In the genomic region with DNA sequence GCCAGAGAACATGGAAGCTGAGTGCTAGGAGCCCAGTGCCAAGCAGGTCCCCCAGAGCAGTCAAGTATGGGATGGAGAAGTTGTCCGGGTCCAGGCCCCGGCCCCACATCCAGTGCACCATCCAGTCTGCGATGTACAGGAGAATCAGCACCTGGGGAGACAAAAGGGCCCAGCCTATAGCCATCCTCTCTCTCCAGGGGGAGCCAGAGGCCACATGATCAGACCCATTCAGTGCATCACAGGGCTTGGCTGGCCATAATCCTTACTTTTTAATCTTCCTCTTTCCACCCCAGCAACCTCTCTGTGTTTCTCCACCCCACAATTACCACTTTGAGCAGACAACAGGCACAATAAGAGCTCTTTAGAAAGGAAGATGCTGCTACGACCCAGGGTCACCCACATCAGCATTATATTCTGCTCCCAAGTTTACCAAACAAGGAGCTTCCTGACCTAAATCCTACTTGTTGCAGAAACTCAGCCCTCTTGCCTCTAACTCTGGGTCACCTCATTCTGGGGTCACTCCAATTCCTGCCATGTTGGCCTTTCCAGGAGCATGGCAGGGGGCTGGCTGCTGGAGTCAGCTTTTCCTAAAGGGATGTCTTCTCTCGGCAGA, we compare ENCODE assay signal across 8 cellular contexts. TPM values are rescaled to one million over a fixed set of nuclear protein-coding genes. Genes with fewer than 3 reads are reported as not detected.
A peak's percentile ranks its signal among the peaks of the same experiment; 100 is the strongest.
DNase-seq lines count a peak whose midpoint lies in the region; ATAC-seq, FAIRE-seq and TF ChIP-seq lines count a peak whose summit lies in the region.

No MANE protein-coding gene starts in this region.

- ATAC-seq in activated naive CD8-positive, alpha-beta T cell treated with anti-CD3 and anti-CD28 coated beads, Interleukin-2, amount 10 ng/mL, durations not matched to agents 7 days and 5 days (ENCODE audit: low read depth): peak; percentile 88
- ATAC-seq in heart right ventricle: peak; percentile 62 to 83 (median 76)
- no peak for ATAC-seq in GM18520 (IDR thresholded peaks at IDR 0.05; ENCODE audit: unreplicated experiment)

- intact Hi-C loops in A673 (cut with micrococcal nuclease; ENCODE audit: unreplicated experiment): loop anchor here (1.0 to 5.0 kb wide), 2 partner anchors 186 to 316 kb away; no protein-coding TSS in a partner anchor
- intact Hi-C loops in heart right ventricle (cut with DNase I): loop anchor here in 9 of 10 donors (1.0 to 10.0 kb wide), 8 partner anchors 116 to 316 kb away; no protein-coding TSS in a partner anchor

- no peaks in the 10 kb centered on the region for H3K27me3 Mint-ChIP-seq in activated naive CD8-positive, alpha-beta T cell treated with anti-CD3 and anti-CD28 coated beads, Interleukin-2, amount 10 ng/mL, durations not matched to agents 7 days and 5 days

- no peaks in the 10 kb centered on the region for H3K9me3 ChIP-seq in A673 (ENCODE audit: low read depth, low read length, poor library complexity, severe bottlenecking)
- no peaks in the 10 kb centered on the region for H3K9me3 ChIP-seq in heart right ventricle

- no peak overlapping the region for H3K27ac Mint-ChIP-seq in activated naive CD8-positive, alpha-beta T cell treated with anti-CD3 and anti-CD28 coated beads, Interleukin-2, amount 10 ng/mL, durations not matched to agents 7 days and 5 days

- no peaks in the 10 kb centered on the region for H3K9me3 Mint-ChIP-seq in activated naive CD8-positive, alpha-beta T cell treated with anti-CD3 and anti-CD28 coated beads, Interleukin-2, amount 10 ng/mL, durations not matched to agents 7 days and 5 days

- H3K27me3 ChIP-seq in A673 (replicated peaks; ENCODE audit: insufficient read depth, low read depth, low read length, poor library complexity) (no peaks in the 10 kb centered on the region), heart right ventricle (no peaks in the 10 kb centered on the region)

- WGBS in heart right ventricle, 2 donors: 57 to 58% methylated on average over 5 of the region's 5 CpGs

- peaks cover 4% of the 10 kb centered on the region for H3K36me3 Mint-ChIP-seq in activated naive CD8-positive, alpha-beta T cell treated with anti-CD3 and anti-CD28 coated beads, Interleukin-2, amount 10 ng/mL, durations not matched to agents 7 days and 5 days

- H3K4me3 Mint-ChIP-seq in activated naive CD8-positive, alpha-beta T cell treated with anti-CD3 and anti-CD28 coated beads, Interleukin-2, amount 10 ng/mL, durations not matched to agents 7 days and 5 days: no peak overlapping the region

- in situ Hi-C loops in KBM-7 (cut with MboI; ENCODE audit: low pct_unique_long_range_greater_than_20kb, low sequenced_read_pairs): loop anchor here (25.0 kb wide), 2 partner anchors 171 to 346 kb away; no protein-coding TSS in a partner anchor

- no peak overlapping the region for H3K27ac ChIP-seq in A673 (ENCODE audit: low read depth, low read length, poor library complexity, severe bottlenecking)
- H3K27ac ChIP-seq in heart right ventricle: peak overlapping the region in 2 of 10 donors; percentile 15 to 28

- CTCF ChIA-PET in A673 (lab: Charles Lee): interaction anchor here (1.0 to 2.0 kb wide), 3 partner anchors 116 to 315 kb away, joined by 4 to 47 read pairs (median 6); no protein-coding TSS in a partner anchor

- FAIRE-seq in GM12891 (lab: Jason Lieb, UNC): peak; percentile 47

- no peak overlapping the region for H3K4me3 ChIP-seq in A673 (ENCODE audit: low read depth, low read length, poor library complexity, severe bottlenecking)
- no peak overlapping the region for H3K4me3 ChIP-seq in heart right ventricle
- H3K4me3 ChIP-seq in retinal pigment epithelial cell (ENCODE audit: low read length): no peak overlapping the region

- DNase-seq in A673 (ENCODE audit: low spot score): peak; percentile 55
- DNase-seq in GM12891 (ENCODE audit: insufficient read length, low spot score): peak; percentile 60
- peak; percentile 76 for DNase-seq in KBM-7
- DNase-seq in RPMI8226: peak; percentile 72
- DNase-seq in activated naive CD8-positive, alpha-beta T cell treated with anti-CD3 and anti-CD28 coated beads, Interleukin-2, amount 10 ng/mL, durations not matched to agents 7 days and 5 days: peak; percentile 66
- DNase-seq in heart right ventricle: peak; percentile 38 to 67
- DNase-seq in retinal pigment epithelial cell (ENCODE audit: low read depth): no peak

- TF ChIP-seq POLR2A in GM12891 (IDR thresholded peaks at IDR 0.05; ENCODE audit: low read depth, low read length): no peak

- H3K4me1 Mint-ChIP-seq in activated naive CD8-positive, alpha-beta T cell treated with anti-CD3 and anti-CD28 coated beads, Interleukin-2, amount 10 ng/mL, durations not matched to agents 7 days and 5 days: peaks cover 1% of the 10 kb centered on the region

- no TSS peak for BruUV-seq in A673 (replicated peaks; lab: Mats Ljungman, UMichigan)

- POLR2A ChIA-PET in A673 (lab: Charles Lee; ENCODE audit: low non-redundant PET): no interaction called here
- POLR2A ChIA-PET in activated naive CD8-positive, alpha-beta T cell treated with anti-CD3 and anti-CD28 coated beads, Interleukin-2, amount 10 ng/mL, durations not matched to agents 7 days and 5 days (lab: Charles Lee): interaction anchor here (0.6 to 2.0 kb wide), 2 partner anchors 186 to 507 kb away, joined by 3 to 7 read pairs; no protein-coding TSS in a partner anchor

- no peaks in the 10 kb centered on the region for H3K4me1 ChIP-seq in A673 (ENCODE audit: insufficient read depth, low read length, poor library complexity, severe bottlenecking)
- peaks cover 0 to 32% (median 5%) of the 10 kb centered on the region in 9 donors for H3K4me1 ChIP-seq in heart right ventricle

- TF ChIP-seq CTCF in A673 (conservative IDR thresholded peaks at IDR 0.05; ENCODE audit: low read depth, low read length) (peak; percentile 74), heart right ventricle (IDR thresholded peaks at IDR 0.05) (peak; percentile 31 to 82 (median 79)), retinal pigment epithelial cell (conservative IDR thresholded peaks at IDR 0.05; ENCODE audit: low read depth, low read length) (peak; percentile 92)

- H3K36me3 ChIP-seq in A673 (ENCODE audit: insufficient read depth, low read length, poor library complexity, severe bottlenecking) (no peaks in the 10 kb centered on the region), heart right ventricle (peaks cover 0 to 79% (median 44%) of the 10 kb centered on the region in 9 donors)

TF ChIP-seq in GM12891, 5 proteins besides CTCF, POLR2A, EP300 and RAD21:
- TF ChIP-seq POU2F2 (IDR thresholded peaks at IDR 0.05; ENCODE audit: low read depth, low read length) (no peak), SPI1 (IDR thresholded peaks at IDR 0.05; ENCODE audit: low read depth, low read length) (no peak), POLR2AphosphoS5 (IDR thresholded peaks at IDR 0.05; ENCODE audit: low read depth, low read length) (no peak), TAF1 (IDR thresholded peaks at IDR 0.05; ENCODE audit: low read depth, low read length) (no peak), PAX5 (IDR thresholded peaks at IDR 0.05; ENCODE audit: insufficient read depth, low read length, severe bottlenecking) (no peak)

RNA-seq across cellular contexts. Expression of gene RAB29, which starts 16.4 kb away (rescaled TPM):
- 7.9 and 9.5 TPM in 2 replicates for total RNA-seq in A673 (2021)
- 5.3 TPM for polyA plus RNA-seq in GM12891 (2012; ENCODE audit: low read depth, missing spikeins)
- 10 to 100 TPM; 48.5 to 50.6 TPM for total RNA-seq in activated naive CD8-positive, alpha-beta T cell treated with anti-CD3 and anti-CD28 coated beads, Interleukin-2, amount 10 ng/mL, durations not matched to agents 7 days and 5 days
- total RNA-seq in heart right ventricle: 10 to 100 TPM in 9 of 10 donors, 1 to 10 TPM in 1; 9.1 to 23.1 (median 16.3) TPM
- polyA plus RNA-seq in heart right ventricle: 10 to 100 TPM in 1 of 2 donors, 1 to 10 TPM in 1; 5.6 to 10.4 TPM

RNA-seq across cellular contexts. Expression of gene SLC41A1, which starts 21.3 kb away (rescaled TPM):
- 16.1 and 19.5 TPM in 2 replicates for total RNA-seq in A673 (2021)
- 0.05 TPM for polyA plus RNA-seq in GM12891 (2012; ENCODE audit: low read depth, missing spikeins)
- 10 to 100 TPM; 16.8 to 19.6 TPM for total RNA-seq in activated naive CD8-positive, alpha-beta T cell treated with anti-CD3 and anti-CD28 coated beads, Interleukin-2, amount 10 ng/mL, durations not matched to agents 7 days and 5 days
- total RNA-seq in heart right ventricle: 100 to 1,000 TPM; 247 to 566 (median 322) TPM
- polyA plus RNA-seq in heart right ventricle: 100 to 1,000 TPM in 1 of 2 donors, 10 to 100 TPM in 1; 97.0 to 102 TPM

RNA-seq across cellular contexts. Expression of gene NUCKS1, which starts 41.7 kb away (rescaled TPM):
- total RNA-seq in A673 (2021): 437 and 468 TPM in 2 replicates
- 35.9 TPM for polyA plus RNA-seq in GM12891 (2012; ENCODE audit: low read depth, missing spikeins)
- total RNA-seq in activated naive CD8-positive, alpha-beta T cell treated with anti-CD3 and anti-CD28 coated beads, Interleukin-2, amount 10 ng/mL, durations not matched to agents 7 days and 5 days: 100 to 1,000 TPM; 200 to 211 TPM
- total RNA-seq in heart right ventricle: 100 to 1,000 TPM; 174 to 245 (median 211) TPM
- polyA plus RNA-seq in heart right ventricle: 100 to 1,000 TPM in 1 of 2 donors, 10 to 100 TPM in 1; 31.8 to 107 TPM

RNA-seq across cellular contexts. Expression of gene PM20D1, which starts 58.3 kb away (rescaled TPM):
- total RNA-seq in A673 (2021) (not detected in 2 replicates), heart right ventricle (1 to 10 TPM in 4 of 10 donors, under 1 TPM in 6; 0.12 to 1.9 (median 0.66) TPM)
- polyA plus RNA-seq in GM12891 (2012; ENCODE audit: low read depth, missing spikeins): not detected
- 1 to 10 TPM in 1 of 2 experiments, under 1 TPM in 1; 0.50 to 1.3 TPM for total RNA-seq in activated naive CD8-positive, alpha-beta T cell treated with anti-CD3 and anti-CD28 coated beads, Interleukin-2, amount 10 ng/mL, durations not matched to agents 7 days and 5 days
- polyA plus RNA-seq in heart right ventricle: under 1 TPM; 0.30 to 0.73 TPM

Comparison
In these comparisons a context has a peak if more than half of its experiments do, and no peak if none do; other contexts are left out.
1. RNA of gene SLC41A1, which starts 21.3 kb away (total RNA-seq): 247 to 566 TPM in heart right ventricle; 16.8 to 19.6 TPM in activated naive CD8-positive, alpha-beta T cell treated with anti-CD3 and anti-CD28 coated beads, Interleukin-2, amount 10 ng/mL, durations not matched to agents 7 days and 5 days and 16.1 to 19.5 TPM in A673; every median in the first group is over 10 times any median in the second.
2. Peak in every context shown above with its lines, with median percentiles within 50 percentile points of each other: CTCF ChIP-seq.